ENCODE assay signal across 19 cellular contexts in the genomic region with DNA sequence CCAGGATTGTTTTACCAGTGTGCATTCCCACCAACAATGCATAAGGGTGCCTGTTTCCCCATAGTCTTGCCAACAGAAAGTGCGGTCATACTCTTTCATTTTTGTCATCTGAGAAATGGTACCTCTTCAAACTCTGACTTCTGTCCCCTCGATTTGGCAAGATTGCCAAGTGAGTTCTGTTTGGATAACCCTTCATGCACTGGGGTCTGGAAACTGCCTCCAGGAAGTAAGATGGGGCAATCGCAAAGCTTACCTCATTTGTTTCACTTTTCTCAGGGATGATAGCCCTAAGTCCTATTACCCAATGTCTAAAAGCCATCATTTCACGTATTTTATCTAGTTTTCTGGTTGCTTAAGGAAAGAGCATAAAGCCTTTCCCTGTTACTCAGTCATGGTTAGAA. TPM values are rescaled to one million over a fixed set of nuclear protein-coding genes. Genes with fewer than 3 reads are reported as not detected.
"Had no signal": no experiment of that assay in that cellular context is flagged by ENCODE, and none has a peak within 500 bp of the region (broad histone marks: within the 10 kb centered on the region; RNA-seq: fewer than 3 reads in every experiment).

No MANE protein-coding gene starts in this region.

- ATAC-seq: body of pancreas, esophagus mucosa, left ventricle myocardium superior had no signal

- H3K4me3 ChIP-seq: body of pancreas, colonic mucosa, prostate gland, transverse colon had no signal

- FAIRE-seq: keratinocyte, small intestine had no signal

- H3K4me1 ChIP-seq: colonic mucosa, prostate gland had no signal

- H3K36me3 ChIP-seq: colonic mucosa, prostate gland, transverse colon had no signal

- H3K27me3 ChIP-seq: body of pancreas, colonic mucosa, transverse colon had no signal

- H3K9me3 ChIP-seq: body of pancreas, colonic mucosa, prostate gland, transverse colon had no signal

- DNase-seq: activated CD4-positive, alpha-beta T cell treated with anti-CD3 and anti-CD28 coated beads, Interleukin-2, amount 10 ng/mL, durations not matched to agents 24 days and 14 days; activated CD4-positive, CD25-positive, alpha-beta regulatory T cell; activated naive CD8-positive, alpha-beta T cell treated with anti-CD3 and anti-CD28 coated beads for 36 hours; amygdala; body of pancreas; caudate nucleus; colonic mucosa; left ventricle myocardium superior; occipital lobe; right cardiac atrium; small intestine; stimulated activated CD4-positive, alpha-beta T cell treated with anti-CD3 and anti-CD28 coated beads, Interleukin-4, amount 100 ng/mL, for 24 hours; stimulated activated naive CD4-positive, alpha-beta T cell; substantia nigra; transverse colon had no signal

- H3K27ac ChIP-seq: body of pancreas, colonic mucosa, prostate gland, transverse colon had no signal

RNA-seq across cellular contexts. Expression of a gene that starts 28.6 kb away (rescaled TPM):
- total RNA-seq: activated CD4-positive, alpha-beta T cell treated with anti-CD3 and anti-CD28 coated beads, Interleukin-2, amount 10 ng/mL, durations not matched to agents 24 days and 14 days; activated naive CD8-positive, alpha-beta T cell treated with anti-CD3 and anti-CD28 coated beads for 36 hours; esophagus mucosa; left ventricle myocardium superior; mesenteric fat pad; occipital lobe; prostate gland had no signal
- polyA plus RNA-seq: keratinocyte had no signal
